In the genomic region with DNA sequence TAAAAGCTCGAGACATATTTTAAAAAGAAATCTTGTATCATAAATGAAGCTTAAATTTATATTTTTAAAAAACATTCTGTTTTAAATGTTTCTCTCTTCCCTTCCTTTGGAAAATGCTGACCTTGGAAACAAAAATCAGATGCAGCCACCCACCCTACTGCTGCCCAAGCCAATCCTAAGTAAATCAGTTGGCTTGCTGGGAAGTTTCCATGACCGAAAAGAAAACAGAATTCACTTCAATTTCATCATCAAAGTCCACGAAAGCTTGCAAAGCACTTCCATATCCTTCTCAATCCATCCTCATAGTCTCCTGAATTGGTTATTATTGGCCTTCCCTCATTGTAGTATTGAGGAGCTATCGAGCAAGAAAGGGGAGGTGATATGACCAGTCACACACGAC, we compare ENCODE assay signal across 31 cellular contexts.
"Had no signal": no experiment of that assay in that cellular context is flagged by ENCODE, and none has a peak within 500 bp of the region (broad histone marks: within the 10 kb centered on the region; RNA-seq: fewer than 3 reads in every experiment).

No MANE protein-coding gene starts in this region.

- H3K4me1 ChIP-seq: SJCRH30 had no signal

- H3K27me3 Mint-ChIP-seq: activated CD4-positive, alpha-beta memory T cell treated with anti-CD3 and anti-CD28 coated beads, Interleukin-2, amount 10 ng/mL, durations not matched to agents 7 days and 5 days; activated CD8-positive, alpha-beta memory T cell treated with anti-CD3 and anti-CD28 coated beads, Interleukin-2, amount 10 ng/mL, durations not matched to agents 7 days and 5 days; activated T-helper 17 cell treated with anti-CD3 and anti-CD28 coated beads, Interleukin-2, amount 50 U/mL, for 72 hours; brain; central memory CD8-positive, alpha-beta T cell had no signal

- H3K36me3 ChIP-seq: adrenal gland, SJCRH30, WERI-Rb-1 had no signal

- ATAC-seq: activated CD8-positive, alpha-beta memory T cell treated with anti-CD3 and anti-CD28 coated beads, Interleukin-2, amount 10 ng/mL, durations not matched to agents 7 days and 5 days; activated T-cell treated with anti-CD3 and anti-CD28 coated beads, Interleukin-2, amount 50 U/mL, for 72 hours; activated T-helper 17 cell treated with anti-CD3 and anti-CD28 coated beads, Interleukin-2, amount 50 U/mL, for 72 hours; Panc1 had no signal

- H3K4me3 Mint-ChIP-seq: activated CD4-positive, alpha-beta memory T cell treated with anti-CD3 and anti-CD28 coated beads, Interleukin-2, amount 10 ng/mL, durations not matched to agents 7 days and 5 days; activated CD8-positive, alpha-beta memory T cell treated with anti-CD3 and anti-CD28 coated beads, Interleukin-2, amount 10 ng/mL, durations not matched to agents 7 days and 5 days; activated naive CD8-positive, alpha-beta T cell treated with anti-CD3 and anti-CD28 coated beads, Interleukin-2, amount 10 ng/mL, durations not matched to agents 7 days and 5 days; activated T-cell treated with anti-CD3 and anti-CD28 coated beads, Interleukin-2, amount 50 U/mL, for 72 hours; activated T-helper 17 cell treated with anti-CD3 and anti-CD28 coated beads, Interleukin-2, amount 50 U/mL, for 72 hours; brain; central memory CD8-positive, alpha-beta T cell had no signal

- H3K4me3 ChIP-seq: adrenal gland, SJCRH30, SK-N-MC had no signal

- H3K27me3 ChIP-seq: adrenal gland, SJCRH30 had no signal

- DNase-seq: activated CD4-positive, alpha-beta memory T cell treated with anti-CD3 and anti-CD28 coated beads, Interleukin-2, amount 10 ng/mL, durations not matched to agents 7 days and 5 days; activated CD4-positive, alpha-beta T cell treated with anti-CD3 and anti-CD28 coated beads for 1 hour; activated CD4-positive, alpha-beta T cell treated with anti-CD3 and anti-CD28 coated beads for 48 hours; activated CD4-positive, CD25-positive, alpha-beta regulatory T cell; activated CD8-positive, alpha-beta memory T cell treated with anti-CD3 and anti-CD28 coated beads for 24 hours; activated CD8-positive, alpha-beta memory T cell treated with anti-CD3 and anti-CD28 coated beads, Interleukin-2, amount 10 ng/mL, durations not matched to agents 7 days and 5 days; activated effector memory CD4-positive, alpha-beta T cell treated with anti-CD3 and anti-CD28 coated beads, Interleukin-2, amount 50 U/mL, for 16 hours; activated naive CD4-positive, alpha-beta T cell; activated naive CD4-positive, alpha-beta T cell treated with anti-CD3 and anti-CD28 coated beads, Interleukin-2, amount 50 U/mL, for 16 hours; activated naive CD8-positive, alpha-beta T cell treated with anti-CD3 and anti-CD28 coated beads, Interleukin-2, amount 10 ng/mL, durations not matched to agents 7 days and 5 days; activated T-cell treated with anti-CD3 and anti-CD28 coated beads, Interleukin-2, amount 50 U/mL, for 1 hour; activated T-cell treated with anti-CD3 and anti-CD28 coated beads, Interleukin-2, amount 50 U/mL, for 72 hours; adrenal gland; anterior cingulate cortex; Karpas-422; NCI-H1048; NCI-H1105 treated with DMSO at 0.1 percent for 48 hours; NCI-H1436; NCI-H1694; NCI-H1930; NCI-H345; NCI-H524 treated with DMSO at 0.1 percent for 48 hours; SHP77; SJCRH30; T1000; WERI-Rb-1 had no signal

- H3K9me3 Mint-ChIP-seq: activated CD4-positive, alpha-beta memory T cell treated with anti-CD3 and anti-CD28 coated beads, Interleukin-2, amount 10 ng/mL, durations not matched to agents 7 days and 5 days; activated naive CD8-positive, alpha-beta T cell treated with anti-CD3 and anti-CD28 coated beads, Interleukin-2, amount 10 ng/mL, durations not matched to agents 7 days and 5 days; activated T-cell treated with anti-CD3 and anti-CD28 coated beads, Interleukin-2, amount 50 U/mL, for 72 hours; activated T-helper 17 cell treated with anti-CD3 and anti-CD28 coated beads, Interleukin-2, amount 50 U/mL, for 72 hours; central memory CD8-positive, alpha-beta T cell had no signal

- H3K4me1 Mint-ChIP-seq: activated CD4-positive, alpha-beta memory T cell treated with anti-CD3 and anti-CD28 coated beads, Interleukin-2, amount 10 ng/mL, durations not matched to agents 7 days and 5 days; activated CD8-positive, alpha-beta memory T cell treated with anti-CD3 and anti-CD28 coated beads, Interleukin-2, amount 10 ng/mL, durations not matched to agents 7 days and 5 days; central memory CD8-positive, alpha-beta T cell had no signal

- H3K27ac ChIP-seq: adrenal gland, SJCRH30, SK-N-MC, WERI-Rb-1 had no signal

- H3K36me3 Mint-ChIP-seq: activated CD8-positive, alpha-beta memory T cell treated with anti-CD3 and anti-CD28 coated beads, Interleukin-2, amount 10 ng/mL, durations not matched to agents 7 days and 5 days had no signal

- H3K27ac Mint-ChIP-seq: activated CD4-positive, alpha-beta memory T cell treated with anti-CD3 and anti-CD28 coated beads, Interleukin-2, amount 10 ng/mL, durations not matched to agents 7 days and 5 days; activated CD8-positive, alpha-beta memory T cell treated with anti-CD3 and anti-CD28 coated beads, Interleukin-2, amount 10 ng/mL, durations not matched to agents 7 days and 5 days; activated naive CD8-positive, alpha-beta T cell treated with anti-CD3 and anti-CD28 coated beads, Interleukin-2, amount 10 ng/mL, durations not matched to agents 7 days and 5 days; activated T-cell treated with anti-CD3 and anti-CD28 coated beads, Interleukin-2, amount 50 U/mL, for 72 hours; activated T-helper 17 cell treated with anti-CD3 and anti-CD28 coated beads, Interleukin-2, amount 50 U/mL, for 72 hours had no signal

- H3K9me3 ChIP-seq: adrenal gland, SJCRH30 had no signal
